Comparison of ENCODE assay signal across 1 cellular context in genomic region chr6:42140051-42140450, GRCh38.
TF ChIP-seq lines count a peak whose summit lies in the region.

No MANE protein-coding gene starts in this region.

TF ChIP-seq in HCT116, 20 proteins besides CTCF, POLR2A, EP300 and RAD21 (continued from another document):
- TF ChIP-seq, protein P1, sequence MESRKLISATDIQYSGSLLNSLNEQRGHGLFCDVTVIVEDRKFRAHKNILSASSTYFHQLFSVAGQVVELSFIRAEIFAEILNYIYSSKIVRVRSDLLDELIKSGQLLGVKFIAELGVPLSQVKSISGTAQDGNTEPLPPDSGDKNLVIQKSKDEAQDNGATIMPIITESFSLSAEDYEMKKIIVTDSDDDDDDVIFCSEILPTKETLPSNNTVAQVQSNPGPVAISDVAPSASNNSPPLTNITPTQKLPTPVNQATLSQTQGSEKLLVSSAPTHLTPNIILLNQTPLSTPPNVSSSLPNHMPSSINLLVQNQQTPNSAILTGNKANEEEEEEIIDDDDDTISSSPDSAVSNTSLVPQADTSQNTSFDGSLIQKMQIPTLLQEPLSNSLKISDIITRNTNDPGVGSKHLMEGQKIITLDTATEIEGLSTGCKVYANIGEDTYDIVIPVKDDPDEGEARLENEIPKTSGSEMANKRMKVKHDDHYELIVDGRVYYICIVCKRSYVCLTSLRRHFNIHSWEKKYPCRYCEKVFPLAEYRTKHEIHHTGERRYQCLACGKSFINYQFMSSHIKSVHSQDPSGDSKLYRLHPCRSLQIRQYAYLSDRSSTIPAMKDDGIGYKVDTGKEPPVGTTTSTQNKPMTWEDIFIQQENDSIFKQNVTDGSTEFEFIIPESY (IDR thresholded peaks at IDR 0.05; ENCODE audit: extremely low read depth, insufficient replicate concordance, low read length), result no peak
- TF ChIP-seq TCF7L2 (IDR thresholded peaks at IDR 0.05; ENCODE audit: borderline replicate concordance, extremely low read depth, insufficient read depth, insufficient read length) (no peak), JUND (IDR thresholded peaks at IDR 0.05) (no peak), POLR2AphosphoS5 (IDR thresholded peaks at IDR 0.05; ENCODE audit: low read depth, low read length) (no peak), ELF1 (IDR thresholded peaks at IDR 0.05; ENCODE audit: borderline replicate concordance, low read depth) (no peak), FOSL1 (IDR thresholded peaks at IDR 0.05; ENCODE audit: low read depth) (no peak), CEBPB (IDR thresholded peaks at IDR 0.05; ENCODE audit: low read depth) (no peak), EZH2 (IDR thresholded peaks at IDR 0.05) (no peak), EZH2phosphoT487 (IDR thresholded peaks at IDR 0.05; ENCODE audit: borderline replicate concordance) (no peak), ZNF274 (IDR thresholded peaks at IDR 0.05; ENCODE audit: low read depth, low read length) (no peak), SIN3A (IDR thresholded peaks at IDR 0.05; ENCODE audit: low read depth) (no peak), CBX3 (IDR thresholded peaks at IDR 0.05; ENCODE audit: low read depth) (no peak)
- TF ChIP-seq, protein P2, sequence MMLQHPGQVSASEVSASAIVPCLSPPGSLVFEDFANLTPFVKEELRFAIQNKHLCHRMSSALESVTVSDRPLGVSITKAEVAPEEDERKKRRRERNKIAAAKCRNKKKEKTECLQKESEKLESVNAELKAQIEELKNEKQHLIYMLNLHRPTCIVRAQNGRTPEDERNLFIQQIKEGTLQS (IDR thresholded peaks at IDR 0.05), result no peak
- TF ChIP-seq, protein P3, sequence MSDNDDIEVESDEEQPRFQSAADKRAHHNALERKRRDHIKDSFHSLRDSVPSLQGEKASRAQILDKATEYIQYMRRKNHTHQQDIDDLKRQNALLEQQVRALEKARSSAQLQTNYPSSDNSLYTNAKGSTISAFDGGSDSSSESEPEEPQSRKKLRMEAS (IDR thresholded peaks at IDR 0.05), result no peak
